ENCODE assay signal across 9 cellular contexts in genomic region chrX:130975947-130976346, GRCh38.
DNase-seq lines count a peak whose midpoint lies in the region; ATAC-seq and TF ChIP-seq lines count a peak whose summit lies in the region.
"Had no signal": no experiment of that assay in that cellular context is flagged by ENCODE, and none has a peak within 500 bp of the region (broad histone marks: within the 10 kb centered on the region; RNA-seq: fewer than 3 reads in every experiment).

No MANE protein-coding gene starts in this region.

- peak; percentile 61 for DNase-seq in AG08395 (ENCODE audit: low spot score)
- DNase-seq in GM10266 (ENCODE audit: extremely low spot score) = peak; percentile 3
- DNase-seq in NCI-H2227 treated with DMSO at 0.1 percent for 48 hours (lab: John Stamatoyannopoulos, UW) = peak; percentile 54
- DNase-seq in activated naive CD8-positive, alpha-beta T cell treated with anti-CD3 and anti-CD28 coated beads for 36 hours = peak; percentile 3
- peak; percentile 18 for DNase-seq in iPS-NIHi11 (ENCODE audit: low spot score)
- DNase-seq in stimulated activated naive CD8-positive, alpha-beta T cell treated with anti-CD3 and anti-CD28 coated beads, Interleukin-15, amount 100 ng/mL, for 72 hours = peak; percentile 7 to 13
- no peak for DNase-seq in NCI-H1048 (lab: John Stamatoyannopoulos, UW)

- no peak overlapping the region for H3K4me3 Mint-ChIP-seq in activated naive CD8-positive, alpha-beta T cell treated with anti-CD3 and anti-CD28 coated beads for 36 hours
- H3K4me3 Mint-ChIP-seq in stimulated activated naive CD8-positive, alpha-beta T cell treated with anti-CD3 and anti-CD28 coated beads, Interleukin-15, amount 100 ng/mL, for 72 hours = no peak overlapping the region
- H3K4me3 Mint-ChIP-seq: IgD-negative memory B cell had no signal

- TF ChIP-seq CTCF in GM10266 (IDR thresholded peaks at IDR 0.05; ENCODE audit: control insufficient read depth, insufficient read depth, low read depth, missing control alignments) = peak; percentile 45

- no peaks in the 10 kb centered on the region for H3K4me1 Mint-ChIP-seq in activated naive CD8-positive, alpha-beta T cell treated with anti-CD3 and anti-CD28 coated beads for 36 hours
- no peaks in the 10 kb centered on the region for H3K4me1 Mint-ChIP-seq in stimulated activated naive CD8-positive, alpha-beta T cell treated with anti-CD3 and anti-CD28 coated beads, Interleukin-15, amount 100 ng/mL, for 72 hours

- H3K27ac Mint-ChIP-seq in activated naive CD8-positive, alpha-beta T cell treated with anti-CD3 and anti-CD28 coated beads for 36 hours = no peak overlapping the region
- no peak overlapping the region for H3K27ac Mint-ChIP-seq in stimulated activated naive CD8-positive, alpha-beta T cell treated with anti-CD3 and anti-CD28 coated beads, Interleukin-15, amount 100 ng/mL, for 72 hours
- H3K27ac Mint-ChIP-seq: IgD-negative memory B cell had no signal

- H3K36me3 Mint-ChIP-seq in activated naive CD8-positive, alpha-beta T cell treated with anti-CD3 and anti-CD28 coated beads for 36 hours = no peaks in the 10 kb centered on the region
- H3K36me3 Mint-ChIP-seq: IgD-negative memory B cell had no signal

- no peaks in the 10 kb centered on the region for H3K27me3 Mint-ChIP-seq in activated naive CD8-positive, alpha-beta T cell treated with anti-CD3 and anti-CD28 coated beads for 36 hours
- no peaks in the 10 kb centered on the region for H3K27me3 Mint-ChIP-seq in stimulated activated naive CD8-positive, alpha-beta T cell treated with anti-CD3 and anti-CD28 coated beads, Interleukin-15, amount 100 ng/mL, for 72 hours
- H3K27me3 Mint-ChIP-seq: IgD-negative memory B cell had no signal

- ATAC-seq in HG02884 (IDR thresholded peaks at IDR 0.05; ENCODE audit: unreplicated experiment) = peak; percentile 91
- peak; percentile 72 for ATAC-seq in stimulated activated naive CD8-positive, alpha-beta T cell treated with anti-CD3 and anti-CD28 coated beads, Interleukin-15, amount 100 ng/mL, for 72 hours

- no peaks in the 10 kb centered on the region for H3K9me3 Mint-ChIP-seq in activated naive CD8-positive, alpha-beta T cell treated with anti-CD3 and anti-CD28 coated beads for 36 hours
- no peaks in the 10 kb centered on the region for H3K9me3 Mint-ChIP-seq in stimulated activated naive CD8-positive, alpha-beta T cell treated with anti-CD3 and anti-CD28 coated beads, Interleukin-15, amount 100 ng/mL, for 72 hours
- H3K9me3 Mint-ChIP-seq: IgD-negative memory B cell had no signal
